ENCODE assay signal across 21 cellular contexts in genomic region chr19:2768365-2769132, GRCh38. TPM values are rescaled to one million over a fixed set of nuclear protein-coding genes. Genes with fewer than 3 reads are reported as not detected.
"Had no signal": no experiment of that assay in that cellular context is flagged by ENCODE, and none has a peak within 500 bp of the region (broad histone marks: within the 10 kb centered on the region; RNA-seq: fewer than 3 reads in every experiment).

No MANE protein-coding gene starts in this region.

- ATAC-seq: activated CD8-positive, alpha-beta memory T cell treated with anti-CD3 and anti-CD28 coated beads, Interleukin-2, amount 10 ng/mL, durations not matched to agents 7 days and 5 days; activated CD8-positive, alpha-beta T cell treated with anti-CD3 and anti-CD28 coated beads for 36 hours; naive thymus-derived CD4-positive, alpha-beta T cell; stimulated activated effector memory CD8-positive, alpha-beta T cell treated with anti-CD3 and anti-CD28 coated beads, Interleukin-12 subunit alpha, Interleukin-12 subunit beta, amount 100 ng/mL, for 72 hours; stimulated activated naive CD8-positive, alpha-beta T cell treated with anti-CD3 and anti-CD28 coated beads, Interleukin-15, amount 100 ng/mL, for 72 hours had no signal

- H3K36me3 ChIP-seq: ovary, prostate gland had no signal

- H3K4me1 ChIP-seq: prostate gland had no signal

- H3K27me3 ChIP-seq: ovary, tibial artery had no signal

- H3K9me3 ChIP-seq: lower lobe of right lung, ovary, prostate gland, tibial artery had no signal

- DNase-seq: activated CD4-positive, alpha-beta T cell treated with anti-CD3 and anti-CD28 coated beads, Interleukin-2, amount 10 ng/mL, durations not matched to agents 24 days and 14 days; activated CD8-positive, alpha-beta memory T cell treated with anti-CD3 and anti-CD28 coated beads, Interleukin-2, amount 10 ng/mL, durations not matched to agents 7 days and 5 days; activated CD8-positive, alpha-beta T cell treated with anti-CD3 and anti-CD28 coated beads for 36 hours; activated effector memory CD4-positive, alpha-beta T cell treated with anti-CD3 and anti-CD28 coated beads, Interleukin-2, amount 50 U/mL, for 16 hours; activated naive CD4-positive, alpha-beta T cell treated with anti-CD3 and anti-CD28 coated beads, Interleukin-2, amount 50 U/mL, for 16 hours; activated naive CD8-positive, alpha-beta T cell treated with anti-CD3 and anti-CD28 coated beads, Interleukin-2, amount 50 U/mL, for 24 hours; activated T-cell treated with anti-CD3 and anti-CD28 coated beads for 4 hours; cerebellar nuclear complex; cortex of kidney; foreskin fibroblast; hippocampal formation; kidney glomerular epithelial cell; lower lobe of right lung; naive thymus-derived CD4-positive, alpha-beta T cell; ovary; stimulated activated CD4-positive, alpha-beta T cell treated with anti-CD3 and anti-CD28 coated beads, Interleukin-1b, Interleukin-23, amount 100 ng/mL, for 48 hours; stimulated activated naive CD8-positive, alpha-beta T cell treated with anti-CD3 and anti-CD28 coated beads, Interleukin-15, amount 100 ng/mL, for 72 hours; tibial artery had no signal

- H3K27ac ChIP-seq: lower lobe of right lung, prostate gland, tibial artery had no signal

- H3K4me3 ChIP-seq: lower lobe of right lung, ovary, prostate gland, tibial artery had no signal

RNA-seq across cellular contexts. Expression of gene DIRAS1, which starts 47.4 kb away (rescaled TPM):
- total RNA-seq: activated CD8-positive, alpha-beta memory T cell treated with anti-CD3 and anti-CD28 coated beads, Interleukin-2, amount 10 ng/mL, durations not matched to agents 7 days and 5 days; epithelial cell of proximal tubule had no signal
- polyA plus RNA-seq: naive thymus-derived CD4-positive, alpha-beta T cell had no signal
